24 cellular contexts compared by ENCODE assay signal in the genomic region with DNA sequence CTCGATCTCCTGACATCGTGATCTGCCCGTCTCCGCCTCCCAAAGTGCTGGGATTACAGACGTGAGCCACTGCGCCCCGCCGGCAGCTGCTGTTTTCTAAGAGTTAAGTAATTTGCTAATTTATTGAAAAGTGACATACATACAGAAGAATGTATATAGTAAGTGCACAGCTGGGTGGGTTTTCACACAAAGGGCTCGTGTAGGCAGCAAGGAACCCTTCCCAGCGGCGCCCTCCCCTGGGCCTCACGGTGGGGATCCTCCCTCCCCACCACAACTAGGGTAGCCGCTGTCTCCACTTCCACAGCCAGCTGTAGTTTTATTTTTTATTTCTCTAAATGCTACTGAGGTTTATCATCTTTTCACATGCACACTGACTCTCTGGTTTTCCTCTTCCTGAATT.
DNase-seq lines count a peak whose midpoint lies in the region; ATAC-seq and TF ChIP-seq lines count a peak whose summit lies in the region.
"Had no signal": no experiment of that assay in that cellular context is flagged by ENCODE, and none has a peak within 500 bp of the region (broad histone marks: within the 10 kb centered on the region; RNA-seq: fewer than 3 reads in every experiment).

No MANE protein-coding gene starts in this region.

- H3F3A ChIP-seq in Loucy (ENCODE audit: low read depth) = peaks cover 9% of the 10 kb centered on the region

- H3K9me2 ChIP-seq in Loucy (replicated peaks; ENCODE audit: low read depth, low read length) = no peaks in the 10 kb centered on the region

- H3K4me1 ChIP-seq in heart left ventricle (peaks cover 0 to 59% (median 19%) of the 10 kb centered on the region in 12 donors), Loucy (ENCODE audit: insufficient read depth, low read length, poor library complexity, severe bottlenecking) (peaks cover 45% of the 10 kb centered on the region), suprapubic skin (peaks cover 20% of the 10 kb centered on the region)
- H3K4me1 ChIP-seq: breast epithelium, upper lobe of right lung had no signal

- H3K36me3 ChIP-seq in heart left ventricle (no peaks in the 10 kb centered on the region), Loucy (ENCODE audit: insufficient read depth, low read length) (no peaks in the 10 kb centered on the region), suprapubic skin (no peaks in the 10 kb centered on the region)
- H3K36me3 ChIP-seq: breast epithelium, upper lobe of right lung had no signal

- peaks cover 0 to 4% (median 0%) of the 10 kb centered on the region in 12 donors for H3K9me3 ChIP-seq in heart left ventricle
- no peaks in the 10 kb centered on the region for H3K9me3 ChIP-seq in Loucy (ENCODE audit: insufficient read depth, low read depth, low read length)
- no peaks in the 10 kb centered on the region for H3K9me3 ChIP-seq in suprapubic skin
- H3K9me3 ChIP-seq: A549, breast epithelium, gastroesophageal sphincter, upper lobe of right lung had no signal

- ATAC-seq in heart left ventricle (no peak), left ventricle myocardium superior (no peak), GM21737 (IDR thresholded peaks at IDR 0.05; ENCODE audit: unreplicated experiment) (no peak), HG03439 (IDR thresholded peaks at IDR 0.05; ENCODE audit: unreplicated experiment) (no peak)
- ATAC-seq: A549; activated CD4-positive, CD25-positive, alpha-beta regulatory T cell treated with anti-CD3 and anti-CD28 coated beads, Interleukin-2, amount 50 U/mL, for 24 hours; gastroesophageal sphincter; sciatic nerve; upper lobe of right lung had no signal

- TF ChIP-seq CTCF in heart left ventricle (IDR thresholded peaks at IDR 0.05) = no peak
- peak; percentile 36 for TF ChIP-seq CTCF in Loucy (conservative IDR thresholded peaks at IDR 0.05; ENCODE audit: low read length)
- no peak for TF ChIP-seq CTCF in astrocyte of the spinal cord (IDR thresholded peaks at IDR 0.05; ENCODE audit: low read depth, low read length)
- no peak for TF ChIP-seq CTCF in suprapubic skin (IDR thresholded peaks at IDR 0.05)

- in situ Hi-C loops in astrocyte of the spinal cord (cut with HindIII; ENCODE audit: low sequenced_read_pairs) = no loop called here

- H3K4me2 ChIP-seq in Loucy (ENCODE audit: low read depth, low read length, poor library complexity, severe bottlenecking) = peak overlapping the region; percentile 47
- H3K4me2 ChIP-seq: A549, KMS-11 had no signal

- no peak for TF ChIP-seq EP300 in suprapubic skin (IDR thresholded peaks at IDR 0.05)

- H3K9ac ChIP-seq in Loucy (ENCODE audit: low read depth, low read length, poor library complexity, severe bottlenecking) = peak overlapping the region; percentile 37
- H3K9ac ChIP-seq: KMS-11 had no signal

- no peak overlapping the region for H2AFZ ChIP-seq in Loucy (ENCODE audit: low read length)

- no peaks in the 10 kb centered on the region for H3K27me3 ChIP-seq in heart left ventricle
- no peaks in the 10 kb centered on the region for H3K27me3 ChIP-seq in Loucy (ENCODE audit: insufficient read depth, low read length, poor library complexity, severe bottlenecking)
- H3K27me3 ChIP-seq in suprapubic skin = no peaks in the 10 kb centered on the region
- H3K27me3 ChIP-seq: breast epithelium, gastroesophageal sphincter, upper lobe of right lung had no signal

- no peaks in the 10 kb centered on the region for H4K20me1 ChIP-seq in Loucy (ENCODE audit: insufficient read depth, low read length, poor library complexity, severe bottlenecking)

- intact Hi-C loops in heart left ventricle (cut with DNase I) (no loop called here), left ventricle myocardium superior (cut with micrococcal nuclease) (no loop called here)

- TF ChIP-seq POLR2A in heart left ventricle (IDR thresholded peaks at IDR 0.05) = no peak
- no peak for TF ChIP-seq POLR2A in suprapubic skin (IDR thresholded peaks at IDR 0.05)

- no peak overlapping the region for H3K4me3 ChIP-seq in heart left ventricle
- H3K4me3 ChIP-seq in Loucy (ENCODE audit: low read length, poor library complexity, severe bottlenecking) = no peak overlapping the region
- no peak overlapping the region for H3K4me3 ChIP-seq in astrocyte of the spinal cord (ENCODE audit: low read depth, low read length)
- H3K4me3 ChIP-seq in suprapubic skin = no peak overlapping the region
- H3K4me3 ChIP-seq: A549, breast epithelium, coronary artery, gastroesophageal sphincter, upper lobe of right lung had no signal

- DNase-seq in heart left ventricle (no peak), left ventricle myocardium superior (no peak), astrocyte of the spinal cord (ENCODE audit: low read depth, low spot score) (peak; percentile 28), suprapubic skin (ENCODE audit: low spot score in 2 of 2) (no peak)
- DNase-seq in activated naive CD4-positive, alpha-beta T cell treated with anti-CD3 and anti-CD28 coated beads, Interleukin-2, amount 50 U/mL, for 16 hours = no peak
- DNase-seq: activated gamma-delta T cell treated with Interleukin-2 at 50 U/mL for 16 hours, DMS53, endodermal cell, GF-D8, NCI-H1694 treated with DMSO at 0.1 percent for 48 hours, NCI-H2171 treated with DMSO at 0.1 percent for 48 hours, NCI-H526 treated with DMSO at 0.1 percent for 48 hours, T-helper 9 cell, upper lobe of right lung had no signal

- H3K27ac ChIP-seq in heart left ventricle = peak overlapping the region in 9 of 12 donors; percentile 7 to 87 (median 72)
- H3K27ac ChIP-seq in suprapubic skin = peak overlapping the region; percentile 0
- H3K27ac ChIP-seq: breast epithelium, coronary artery, gastroesophageal sphincter, KMS-11, upper lobe of right lung had no signal

- 85 to 93% (median 91%) methylated on average over 13 of the region's 13 CpGs for WGBS in heart left ventricle, 4 donors
- 94% methylated on average over 13 of the region's 13 CpGs for whole genome bisulfite sequencing in suprapubic skin

- no peaks in the 10 kb centered on the region for H3K79me2 ChIP-seq in Loucy (ENCODE audit: insufficient read depth, low read length)
